20 cellular contexts compared by ENCODE assay signal in genomic region chr2:231163011-231163410, GRCh38. TPM values are rescaled to one million over a fixed set of nuclear protein-coding genes. Genes with fewer than 3 reads are reported as not detected.
DNase-seq lines count a peak whose midpoint lies in the region; ATAC-seq and TF ChIP-seq lines count a peak whose summit lies in the region.
"Had no signal": no experiment of that assay in that cellular context is flagged by ENCODE, and none has a peak within 500 bp of the region (broad histone marks: within the 10 kb centered on the region; RNA-seq: fewer than 3 reads in every experiment).

No MANE protein-coding gene starts in this region.

- TF ChIP-seq POLR2A in gastroesophageal sphincter (IDR thresholded peaks at IDR 0.05) = no peak

- no peaks in the 10 kb centered on the region for H3K27me3 Mint-ChIP-seq in activated CD4-positive, alpha-beta T cell treated with anti-CD3 and anti-CD28 coated beads for 36 hours
- H3K27me3 Mint-ChIP-seq in type B pancreatic cell = no peaks in the 10 kb centered on the region

- H3K27ac ChIP-seq in ascending aorta = peak overlapping the region; percentile 55 to 85
- peak overlapping the region in 3 of 4 donors; percentile 70 to 79 (median 79) for H3K27ac ChIP-seq in gastroesophageal sphincter
- peak overlapping the region; percentile 62 to 79 for H3K27ac ChIP-seq in tibial artery
- H3K27ac ChIP-seq: 22Rv1 had no signal

- H3K4me1 Mint-ChIP-seq in activated CD4-positive, alpha-beta T cell treated with anti-CD3 and anti-CD28 coated beads for 36 hours = peaks cover 30% of the 10 kb centered on the region
- peaks cover 10% of the 10 kb centered on the region for H3K4me1 Mint-ChIP-seq in type B pancreatic cell (ENCODE audit: unreplicated experiment)

- H3K4me1 ChIP-seq in ascending aorta = peaks cover 7 to 24% of the 10 kb centered on the region in 2 donors
- peaks cover 5 to 47% (median 9%) of the 10 kb centered on the region in 3 donors for H3K4me1 ChIP-seq in gastroesophageal sphincter
- H3K4me1 ChIP-seq in tibial artery = peaks cover 0 to 52% (median 14%) of the 10 kb centered on the region in 4 donors

- H3K36me3 ChIP-seq in ascending aorta (peaks cover 21 to 24% of the 10 kb centered on the region in 2 donors), gastroesophageal sphincter (peaks cover 8 to 32% of the 10 kb centered on the region in 2 donors), tibial artery (peaks cover 7 to 29% (median 26%) of the 10 kb centered on the region in 3 donors)

- DNase-seq in activated CD4-positive, alpha-beta T cell treated with anti-CD3 and anti-CD28 coated beads for 36 hours = no peak
- DNase-seq in activated CD4-positive, alpha-beta T cell treated with anti-CD3 and anti-CD28 coated beads, Interleukin-2, amount 50 U/mL, for 48 hours = no peak
- DNase-seq in ascending aorta (ENCODE audit: low spot score in 2 of 2) (no peak), tibial artery (no peak), NCI-H526 treated with DMSO at 0.1 percent for 48 hours (lab: John Stamatoyannopoulos, UW) (no peak), GF-D8 (lab: John Stamatoyannopoulos, UW) (no peak), type B pancreatic cell (ENCODE audit: extremely low spot score, unreplicated experiment) (no peak)
- DNase-seq: activated naive CD4-positive, alpha-beta T cell; effector CD4-positive, alpha-beta T cell; hippocampal formation; mesendoderm; NCI-H1092 treated with DMSO at 0.1 percent for 48 hours; NCI-H69; retina had no signal

- H3K9me3 Mint-ChIP-seq in activated CD4-positive, alpha-beta T cell treated with anti-CD3 and anti-CD28 coated beads for 36 hours (ENCODE audit: low read depth) = no peaks in the 10 kb centered on the region
- H3K9me3 Mint-ChIP-seq in type B pancreatic cell = no peaks in the 10 kb centered on the region
- H3K9me3 Mint-ChIP-seq: CD14-positive monocyte, neural crest cell had no signal

- H3K27ac Mint-ChIP-seq in activated CD4-positive, alpha-beta T cell treated with anti-CD3 and anti-CD28 coated beads for 36 hours = peak overlapping the region; percentile 42
- H3K27ac Mint-ChIP-seq in type B pancreatic cell = no peak overlapping the region

- TF ChIP-seq EP300 in gastroesophageal sphincter (IDR thresholded peaks at IDR 0.05) = no peak

- H3K4me3 Mint-ChIP-seq in activated CD4-positive, alpha-beta T cell treated with anti-CD3 and anti-CD28 coated beads for 36 hours = no peak overlapping the region
- H3K4me3 Mint-ChIP-seq in type B pancreatic cell = no peak overlapping the region
- H3K4me3 Mint-ChIP-seq: CD14-positive monocyte, neural crest cell had no signal

- H3K4me3 ChIP-seq in ascending aorta = no peak overlapping the region
- no peak overlapping the region for H3K4me3 ChIP-seq in gastroesophageal sphincter
- no peak overlapping the region for H3K4me3 ChIP-seq in tibial artery
- H3K4me3 ChIP-seq: HAP-1, suprapubic skin had no signal

- WGBS in gastroesophageal sphincter (ENCODE audit: low coverage in 1 of 2), 2 donors = 83 to 89% methylated on average over 3 of the region's 3 CpGs

- peaks cover 53% of the 10 kb centered on the region for H3K36me3 Mint-ChIP-seq in activated CD4-positive, alpha-beta T cell treated with anti-CD3 and anti-CD28 coated beads for 36 hours (ENCODE audit: low read depth)
- peaks cover 28% of the 10 kb centered on the region for H3K36me3 Mint-ChIP-seq in type B pancreatic cell

- H3K27me3 ChIP-seq in ascending aorta (no peaks in the 10 kb centered on the region), gastroesophageal sphincter (no peaks in the 10 kb centered on the region), tibial artery (no peaks in the 10 kb centered on the region)
- H3K27me3 ChIP-seq: suprapubic skin had no signal

- no peaks in the 10 kb centered on the region for H3K9me3 ChIP-seq in ascending aorta
- H3K9me3 ChIP-seq in gastroesophageal sphincter = no peaks in the 10 kb centered on the region
- H3K9me3 ChIP-seq in tibial artery = no peaks in the 10 kb centered on the region
- H3K9me3 ChIP-seq: HAP-1, suprapubic skin had no signal

- TF ChIP-seq CTCF in ascending aorta (IDR thresholded peaks at IDR 0.05) = no peak
- no peak for TF ChIP-seq CTCF in gastroesophageal sphincter (IDR thresholded peaks at IDR 0.05)
- TF ChIP-seq CTCF in tibial artery (IDR thresholded peaks at IDR 0.05) = no peak
- no peak for TF ChIP-seq CTCF in type B pancreatic cell (conservative IDR thresholded peaks at IDR 0.05)

- POLR2A ChIA-PET in activated CD4-positive, alpha-beta T cell treated with anti-CD3 and anti-CD28 coated beads for 36 hours (lab: Charles Lee) = no interaction called here

- ATAC-seq in activated CD4-positive, alpha-beta T cell treated with anti-CD3 and anti-CD28 coated beads for 36 hours = no peak
- no peak for ATAC-seq in gastroesophageal sphincter

- intact Hi-C loops in activated CD4-positive, alpha-beta T cell treated with anti-CD3 and anti-CD28 coated beads for 36 hours (cut with DNase I, micrococcal nuclease) = no loop called here
- intact Hi-C loops in ascending aorta (cut with DNase I) = loop anchor here (2.0 kb wide), 1 partner anchor 28 kb away; no protein-coding TSS in a partner anchor
- intact Hi-C loops in tibial artery (cut with DNase I; ENCODE audit: low total_unique reads) = no loop called here

- CTCF ChIA-PET in activated CD4-positive, alpha-beta T cell treated with anti-CD3 and anti-CD28 coated beads for 36 hours (lab: Charles Lee) = no interaction called here

RNA-seq across cellular contexts. Expression of gene ARMC9, which starts 35.4 kb away (rescaled TPM):
- total RNA-seq in activated CD4-positive, alpha-beta T cell treated with anti-CD3 and anti-CD28 coated beads for 36 hours = 1 to 10 TPM; 2.3 to 2.5 TPM
- 3.3 TPM for total RNA-seq in ascending aorta
- 100 to 1,000 TPM in 3 of 4 donors, 10 to 100 TPM in 1; 69.6 to 298 (median 152) TPM for total RNA-seq in gastroesophageal sphincter
- 22.0 and 35.2 TPM in 2 replicates for total RNA-seq in type B pancreatic cell (ENCODE audit: low replicate concordance)

RNA-seq across cellular contexts. Expression of gene HTR2B, which starts 38.2 kb away (rescaled TPM):
- total RNA-seq in activated CD4-positive, alpha-beta T cell treated with anti-CD3 and anti-CD28 coated beads for 36 hours = under 1 TPM; 0.11 TPM
- total RNA-seq in ascending aorta = 0.75 TPM
- total RNA-seq in gastroesophageal sphincter = 10 to 100 TPM in 3 of 4 donors, 1 to 10 TPM in 1; 6.8 to 17.3 (median 16.0) TPM
- not detected in 2 replicates for total RNA-seq in type B pancreatic cell (ENCODE audit: low replicate concordance)
- total RNA-seq: neural crest cell, suprapubic skin had no signal
